Comparison of ENCODE assay signal across 8 cellular contexts in the genomic region with DNA sequence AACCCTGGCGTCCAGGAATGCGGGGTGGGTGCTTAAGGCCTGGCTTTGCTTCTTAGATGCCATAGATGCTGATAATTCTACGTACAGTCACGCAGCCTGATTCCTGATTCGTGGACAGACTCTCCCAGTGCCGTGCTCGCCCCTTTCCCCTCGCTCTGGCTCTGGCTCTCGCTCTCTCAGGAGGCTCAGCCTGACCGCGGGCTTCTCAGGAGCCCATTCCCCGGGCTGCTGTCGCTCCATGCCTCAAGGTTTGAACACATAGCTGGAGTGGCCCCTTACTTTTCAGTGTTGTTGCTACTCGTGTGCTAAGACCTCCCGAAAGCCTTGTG. TPM values are rescaled to one million over a fixed set of nuclear protein-coding genes. Genes with fewer than 3 reads are reported as not detected.
DNase-seq lines count a peak whose midpoint lies in the region; ATAC-seq and TF ChIP-seq lines count a peak whose summit lies in the region.

No MANE protein-coding gene starts in this region.

- no peaks in the 10 kb centered on the region for H3K36me3 Mint-ChIP-seq in CD14-positive monocyte
- no peaks in the 10 kb centered on the region for H3K36me3 Mint-ChIP-seq in activated CD4-positive, alpha-beta memory T cell treated with anti-CD3 and anti-CD28 coated beads for 36 hours

- H3K4me3 Mint-ChIP-seq in CD14-positive monocyte, result peak overlapping the region; percentile 70 to 88
- H3K4me3 Mint-ChIP-seq in activated CD4-positive, alpha-beta memory T cell treated with anti-CD3 and anti-CD28 coated beads for 36 hours, result peak overlapping the region; percentile 88

- H3K9me3 ChIP-seq in cardiac muscle cell (ENCODE audit: low read depth) (no peaks in the 10 kb centered on the region), prostate gland (no peaks in the 10 kb centered on the region)

- 3% methylated on average over 15 of the region's 15 CpGs for WGBS in prostate gland

- POLR2A ChIA-PET in activated CD4-positive, alpha-beta memory T cell treated with anti-CD3 and anti-CD28 coated beads for 36 hours (lab: Charles Lee), result no interaction called here
- POLR2A ChIA-PET in RWPE1 (lab: Yijun Ruan, JAX; ENCODE audit: low non-redundant PET), result no interaction called here

- TF ChIP-seq CTCF in CD14-positive monocyte (IDR thresholded peaks at IDR 0.05) (no peak), cardiac muscle cell (IDR thresholded peaks at IDR 0.05; ENCODE audit: low read depth, low read length) (no peak), prostate gland (IDR thresholded peaks at IDR 0.05) (no peak), RWPE1 (conservative IDR thresholded peaks at IDR 0.05; ENCODE audit: low read depth) (no peak)

- H3K27me3 ChIP-seq in cardiac muscle cell (no peaks in the 10 kb centered on the region), prostate gland (replicated peaks; ENCODE audit: insufficient read depth) (no peaks in the 10 kb centered on the region)

- no peak for TF ChIP-seq POLR2A in prostate gland (IDR thresholded peaks at IDR 0.05)

- H3K4me1 Mint-ChIP-seq in CD14-positive monocyte, result peaks cover 11% of the 10 kb centered on the region
- peaks cover 15% of the 10 kb centered on the region for H3K4me1 Mint-ChIP-seq in activated CD4-positive, alpha-beta memory T cell treated with anti-CD3 and anti-CD28 coated beads for 36 hours (ENCODE audit: low read depth)

- H3K36me3 ChIP-seq in cardiac muscle cell (no peaks in the 10 kb centered on the region), prostate gland (no peaks in the 10 kb centered on the region)

- H3K9me3 Mint-ChIP-seq in CD14-positive monocyte, result peaks cover 0 to 4% (median 0%) of the 10 kb centered on the region in 7 donors
- no peaks in the 10 kb centered on the region for H3K9me3 Mint-ChIP-seq in activated CD4-positive, alpha-beta memory T cell treated with anti-CD3 and anti-CD28 coated beads for 36 hours

- intact Hi-C loops in CD14-positive monocyte (cut with micrococcal nuclease) (no loop called here), prostate gland (cut with DNase I) (no loop called here)
- intact Hi-C loops in activated CD4-positive, alpha-beta memory T cell treated with anti-CD3 and anti-CD28 coated beads for 36 hours (cut with micrococcal nuclease), result loop anchor here (10.0 kb wide), 3 partner anchors 369 to 831 kb away; partner anchors contain the start of genes AMER1 and MTMR8

- peaks cover 4 to 6% (median 6%) of the 10 kb centered on the region in 3 donors for H3K27me3 Mint-ChIP-seq in CD14-positive monocyte (ENCODE audit: low read depth in 3 of 3)
- H3K27me3 Mint-ChIP-seq in activated CD4-positive, alpha-beta memory T cell treated with anti-CD3 and anti-CD28 coated beads for 36 hours, result no peaks in the 10 kb centered on the region

- peak overlapping the region; percentile 92 for H3K27ac ChIP-seq in cardiac muscle cell
- peak overlapping the region; percentile 82 to 85 for H3K27ac ChIP-seq in prostate gland
- no peak overlapping the region for H3K27ac ChIP-seq in RWPE1

- H3K27ac Mint-ChIP-seq in CD14-positive monocyte, result no peak overlapping the region
- H3K27ac Mint-ChIP-seq in activated CD4-positive, alpha-beta memory T cell treated with anti-CD3 and anti-CD28 coated beads for 36 hours, result peak overlapping the region; percentile 85

- no peak for DNase-seq in CD14-positive monocyte (ENCODE audit: low spot score)
- DNase-seq in activated CD4-positive, alpha-beta memory T cell treated with anti-CD3 and anti-CD28 coated beads for 36 hours, result no peak
- peak in 1 of 2 donors; percentile 24 for DNase-seq in cardiac muscle cell (ENCODE audit: low read depth in 1 of 2, low spot score in 1 of 2)
- peak; percentile 11 for DNase-seq in prostate gland (ENCODE audit: low spot score)
- DNase-seq in RWPE1 (ENCODE audit: low spot score), result no peak
- no peak for DNase-seq in NCI-H226

- ATAC-seq in GM18907 (IDR thresholded peaks at IDR 0.05; ENCODE audit: unreplicated experiment) (peak; percentile 41), HG03175 (IDR thresholded peaks at IDR 0.05; ENCODE audit: unreplicated experiment) (peak; percentile 33)

- no peaks in the 10 kb centered on the region for H3K4me1 ChIP-seq in cardiac muscle cell (ENCODE audit: low read depth)
- no peaks in the 10 kb centered on the region for H3K4me1 ChIP-seq in prostate gland (replicated peaks)

- CTCF ChIA-PET in activated CD4-positive, alpha-beta memory T cell treated with anti-CD3 and anti-CD28 coated beads for 36 hours (lab: Charles Lee), result interaction anchor here (1.2 to 1.7 kb wide), 4 partner anchors 11 to 499 kb away, joined by 3 to 9 read pairs (median 6); no protein-coding TSS in a partner anchor
- CTCF ChIA-PET in RWPE1 (lab: Yijun Ruan, JAX), result no interaction called here

- H3K4me3 ChIP-seq in cardiac muscle cell, result peak overlapping the region; percentile 47
- peak overlapping the region; percentile 42 to 50 for H3K4me3 ChIP-seq in prostate gland

RNA-seq across cellular contexts. Expression of gene ZC3H12B, which starts 0.8 kb away (rescaled TPM):
- polyA plus RNA-seq in CD14-positive monocyte (not detected), cardiac muscle cell (2.9 and 3.6 TPM in 2 replicates)
- total RNA-seq in activated CD4-positive, alpha-beta memory T cell treated with anti-CD3 and anti-CD28 coated beads for 36 hours, result under 1 TPM; 0.61 to 0.83 TPM
- total RNA-seq in cardiac muscle cell (2.6 and 5.6 TPM in 2 replicates), prostate gland (1 to 10 TPM; 1.5 to 2.9 TPM)

RNA-seq across cellular contexts. Expression of gene ZC4H2, which starts 59.2 kb away (rescaled TPM):
- polyA plus RNA-seq in CD14-positive monocyte (1 to 10 TPM; 1.9 to 2.9 TPM), cardiac muscle cell (53.8 and 55.4 TPM in 2 replicates)
- total RNA-seq in activated CD4-positive, alpha-beta memory T cell treated with anti-CD3 and anti-CD28 coated beads for 36 hours, result 1 to 10 TPM; 8.9 to 9.1 TPM
- total RNA-seq in cardiac muscle cell (48.2 and 48.3 TPM in 2 replicates), prostate gland (10 to 100 TPM in 1 of 2 donors, 1 to 10 TPM in 1; 8.2 to 16.7 TPM)
